8 cellular contexts compared by ENCODE assay signal in the genomic region with DNA sequence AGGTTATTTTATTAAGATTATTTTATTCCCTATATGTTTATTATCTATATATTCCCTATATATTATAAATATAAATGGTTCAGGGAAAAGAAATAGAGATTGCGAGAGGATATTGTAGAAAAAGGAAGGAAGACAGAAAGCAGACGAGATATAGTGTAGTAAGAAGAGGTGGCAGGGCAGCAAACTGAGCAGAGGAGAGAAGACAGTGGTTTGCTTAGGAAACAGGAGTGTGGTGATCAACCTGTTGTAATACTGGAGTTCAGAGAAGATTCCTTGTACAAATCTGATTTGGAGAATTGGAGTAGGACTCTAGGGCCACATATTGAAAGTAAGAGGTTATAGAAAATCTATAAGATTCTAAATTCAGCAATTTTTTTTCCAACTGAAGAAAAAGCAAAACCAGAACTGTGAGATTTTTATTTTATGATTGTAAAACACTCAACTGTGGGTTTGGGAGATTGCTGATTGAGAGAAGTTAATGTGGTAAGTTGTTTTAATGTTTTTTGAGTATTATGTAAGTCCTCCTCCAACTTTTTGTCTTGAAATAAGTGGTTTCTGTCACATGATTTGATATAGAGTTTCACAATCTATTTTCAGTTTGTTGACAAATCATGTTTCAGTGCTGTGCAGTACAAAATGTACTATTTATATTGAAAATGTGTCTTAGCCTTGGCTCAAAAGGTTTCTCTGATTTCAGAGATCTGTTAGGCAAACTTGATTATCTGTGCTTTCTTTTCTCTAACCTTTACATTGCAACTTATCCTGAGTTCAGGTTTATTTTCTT. TPM values are rescaled to one million over a fixed set of nuclear protein-coding genes. Genes with fewer than 3 reads are reported as not detected.
DNase-seq lines count a peak whose midpoint lies in the region; ATAC-seq and TF ChIP-seq lines count a peak whose summit lies in the region.

No MANE protein-coding gene starts in this region.

- H3K27me3 ChIP-seq in adrenal gland (no peaks in the 10 kb centered on the region), gastrocnemius medialis (no peaks in the 10 kb centered on the region)

- ATAC-seq in GM18873 (IDR thresholded peaks at IDR 0.05; ENCODE audit: low FRiP score, unreplicated experiment) (peak; percentile 73), HG02981 (IDR thresholded peaks at IDR 0.05; ENCODE audit: unreplicated experiment) (peak; percentile 74), gastrocnemius medialis (peak; percentile 95 to 96)

- no peak for DNase-seq in adrenal gland
- DNase-seq in gastrocnemius medialis: peak in 1 of 2 donors; percentile 36
- DNase-seq in activated naive CD4-positive, alpha-beta T cell treated with anti-CD3 and anti-CD28 coated beads for 36 hours: no peak
- DNase-seq in hippocampal formation (lab: John Stamatoyannopoulos, UW): no peak
- no peak for DNase-seq in KG1 (lab: John Stamatoyannopoulos, UW)
- DNase-seq in COLO829 (ENCODE audit: low spot score): no peak

- CTCF ChIA-PET in activated naive CD4-positive, alpha-beta T cell treated with anti-CD3 and anti-CD28 coated beads for 36 hours (lab: Charles Lee): no interaction called here

- H3K4me3 Mint-ChIP-seq in activated naive CD4-positive, alpha-beta T cell treated with anti-CD3 and anti-CD28 coated beads for 36 hours: no peak overlapping the region

- H3K9me3 Mint-ChIP-seq in activated naive CD4-positive, alpha-beta T cell treated with anti-CD3 and anti-CD28 coated beads for 36 hours: no peaks in the 10 kb centered on the region

- H3K9me3 ChIP-seq in adrenal gland (replicated peaks in 1 of 3) (no peaks in the 10 kb centered on the region), gastrocnemius medialis (no peaks in the 10 kb centered on the region)

- no peaks in the 10 kb centered on the region for H3K27me3 Mint-ChIP-seq in activated naive CD4-positive, alpha-beta T cell treated with anti-CD3 and anti-CD28 coated beads for 36 hours (ENCODE audit: low read depth)

- TF ChIP-seq POLR2A in adrenal gland (IDR thresholded peaks at IDR 0.05) (no peak), gastrocnemius medialis (IDR thresholded peaks at IDR 0.05) (peak in 1 of 2 donors; percentile 6)

- H3K4me3 ChIP-seq in adrenal gland: peak overlapping the region in 1 of 4 donors; percentile 33
- H3K4me3 ChIP-seq in gastrocnemius medialis: peak overlapping the region; percentile 34 to 42 (median 40)

- H3K27ac Mint-ChIP-seq in activated naive CD4-positive, alpha-beta T cell treated with anti-CD3 and anti-CD28 coated beads for 36 hours: no peak overlapping the region

- WGBS in adrenal gland, 4 donors: 52 to 64% (median 55%) methylated on average over 2 of the region's 2 CpGs

- H3K4me1 ChIP-seq in adrenal gland (replicated peaks in 1 of 2) (peaks cover 11 to 17% of the 10 kb centered on the region in 2 donors), gastrocnemius medialis (peaks cover 30 to 31% of the 10 kb centered on the region in 2 donors)

- no peaks in the 10 kb centered on the region for H3K36me3 ChIP-seq in adrenal gland (replicated peaks in 1 of 2)
- H3K36me3 ChIP-seq in gastrocnemius medialis: peaks cover 0 to 10% of the 10 kb centered on the region in 2 donors

- in situ Hi-C loops in gastrocnemius medialis (cut with MboI; ENCODE audit: low sequenced_read_pairs in 4 of 4): no loop called here

- no peak for TF ChIP-seq CTCF in adrenal gland (IDR thresholded peaks at IDR 0.05)
- TF ChIP-seq CTCF in gastrocnemius medialis (IDR thresholded peaks at IDR 0.05 in 4 of 5, conservative IDR thresholded peaks at IDR 0.05 in 1 of 5): no peak

- peaks cover 6% of the 10 kb centered on the region for H3K36me3 Mint-ChIP-seq in activated naive CD4-positive, alpha-beta T cell treated with anti-CD3 and anti-CD28 coated beads for 36 hours (ENCODE audit: low read depth)

- peak overlapping the region in 4 of 5 donors; percentile 37 to 68 (median 55) for H3K27ac ChIP-seq in adrenal gland
- peak overlapping the region; percentile 81 to 90 (median 85) for H3K27ac ChIP-seq in gastrocnemius medialis

- peaks cover 7% of the 10 kb centered on the region for H3K4me1 Mint-ChIP-seq in activated naive CD4-positive, alpha-beta T cell treated with anti-CD3 and anti-CD28 coated beads for 36 hours (ENCODE audit: low read depth)

- intact Hi-C loops in adrenal gland (cut with DNase I) (no loop called here), gastrocnemius medialis (cut with DNase I; ENCODE audit: low total_unique reads) (loop anchor here (5.0 kb wide), 1 partner anchor 35 kb away; the partner anchor contains the start of gene RNPC3)
- intact Hi-C loops in activated naive CD4-positive, alpha-beta T cell treated with anti-CD3 and anti-CD28 coated beads for 36 hours (cut with micrococcal nuclease): no loop called here

RNA-seq across cellular contexts. Expression of gene AMY2B, which starts 9.6 kb away (rescaled TPM):
- total RNA-seq in adrenal gland: 10 to 100 TPM in 6 of 8 donors, 1 to 10 TPM in 2; 6.1 to 26.4 (median 13.8) TPM
- 100 to 1,000 TPM in 1 of 3 donors, 10 to 100 TPM in 1, 1 to 10 TPM in 1; 7.9 to 118 (median 88.6) TPM for polyA plus RNA-seq in adrenal gland
- 10 to 100 TPM in 3 of 4 donors, 1 to 10 TPM in 1; 9.7 to 70.8 (median 25.4) TPM for total RNA-seq in gastrocnemius medialis
- 1 to 10 TPM; 2.9 to 4.1 TPM for total RNA-seq in activated naive CD4-positive, alpha-beta T cell treated with anti-CD3 and anti-CD28 coated beads for 36 hours

RNA-seq across cellular contexts. Expression of gene RNPC3, which starts 36.3 kb away (rescaled TPM):
- total RNA-seq in adrenal gland (10 to 100 TPM in 7 of 8 donors, 1 to 10 TPM in 1; 7.4 to 41.3 (median 25.5) TPM), gastrocnemius medialis (10 to 100 TPM in 2 of 4 donors, 1 to 10 TPM in 2; 6.5 to 55.2 (median 29.8) TPM)
- polyA plus RNA-seq in adrenal gland: 10 to 100 TPM in 2 of 3 donors, 1 to 10 TPM in 1; 5.8 to 24.1 (median 12.7) TPM
- 10 to 100 TPM; 14.8 to 15.5 TPM for total RNA-seq in activated naive CD4-positive, alpha-beta T cell treated with anti-CD3 and anti-CD28 coated beads for 36 hours

RNA-seq across cellular contexts. Expression of gene AMY2A, which starts 55.4 kb away (rescaled TPM):
- total RNA-seq in adrenal gland (under 1 TPM in 4 of 8 donors, not detected in 4; 0.28 to 0.74 (median 0.39) TPM), gastrocnemius medialis (not detected)
- polyA plus RNA-seq in adrenal gland: under 1 TPM in 1 of 3 donors, not detected in 2; 0.30 TPM
- not detected for total RNA-seq in activated naive CD4-positive, alpha-beta T cell treated with anti-CD3 and anti-CD28 coated beads for 36 hours
